Comparison of ENCODE assay signal across 21 cellular contexts in genomic region chr6:37362101-37362823, GRCh38. TPM values are rescaled to one million over a fixed set of nuclear protein-coding genes. Genes with fewer than 3 reads are reported as not detected.
DNase-seq lines count a peak whose midpoint lies in the region; ATAC-seq, FAIRE-seq and TF ChIP-seq lines count a peak whose summit lies in the region.
"Had no signal": no experiment of that assay in that cellular context is flagged by ENCODE, and none has a peak within 500 bp of the region (broad histone marks: within the 10 kb centered on the region; RNA-seq: fewer than 3 reads in every experiment).

No MANE protein-coding gene starts in this region.

- ATAC-seq in GM23338: no peak
- no peak for ATAC-seq in GM18498 (IDR thresholded peaks at IDR 0.05; ENCODE audit: unreplicated experiment)
- ATAC-seq: A549, GM12878, Panc1 had no signal

- H3K9me3 ChIP-seq in BE2C (no peaks in the 10 kb centered on the region), astrocyte (ENCODE audit: insufficient read depth, low read depth, low read length) (no peaks in the 10 kb centered on the region), ascending aorta (no peaks in the 10 kb centered on the region)
- H3K9me3 ChIP-seq: A549, SJCRH30 had no signal

- H3K4me3 Mint-ChIP-seq in GM23338 (no peak overlapping the region), astrocyte (ENCODE audit: unreplicated experiment) (no peak overlapping the region)
- H3K4me3 Mint-ChIP-seq: B cell had no signal

- no peak overlapping the region for H2AFZ ChIP-seq in GM23338
- H2AFZ ChIP-seq in astrocyte (ENCODE audit: low read depth, low read length): no peak overlapping the region
- H2AFZ ChIP-seq: GM23248 had no signal

- TF ChIP-seq CTCF in BE2C (IDR thresholded peaks at IDR 0.05; ENCODE audit: low read depth, low read length) (no peak), GM23338 (conservative IDR thresholded peaks at IDR 0.05; ENCODE audit: low read depth in 2 of 2) (no peak), astrocyte (IDR thresholded peaks at IDR 0.05; ENCODE audit: insufficient read depth, low read depth, low read length) (no peak), ascending aorta (IDR thresholded peaks at IDR 0.05) (no peak)

- H3K4me1 ChIP-seq in BE2C (peaks cover 38% of the 10 kb centered on the region), GM23338 (ENCODE audit: insufficient read depth) (peaks cover 11% of the 10 kb centered on the region), astrocyte (ENCODE audit: insufficient read depth, low read length) (no peaks in the 10 kb centered on the region), ascending aorta (peaks cover 0 to 6% of the 10 kb centered on the region in 2 donors)
- H3K4me1 ChIP-seq: SJCRH30 had no signal

- H3K36me3 Mint-ChIP-seq in GM23338 (ENCODE audit: low read depth): 0 out of 3 replicates have a peak, but pooled peaks cover 4% of the 10 kb centered on the region
- H3K36me3 Mint-ChIP-seq in astrocyte (ENCODE audit: low read depth, unreplicated experiment): peaks cover 4% of the 10 kb centered on the region

- H3K9me3 Mint-ChIP-seq in GM23338: no peaks in the 10 kb centered on the region
- H3K9me3 Mint-ChIP-seq in astrocyte (ENCODE audit: unreplicated experiment): no peaks in the 10 kb centered on the region

- no peak overlapping the region for H3K4me3 ChIP-seq in BE2C (ENCODE audit: low read depth, low read length)
- H3K4me3 ChIP-seq in GM23338: no peak overlapping the region
- H3K4me3 ChIP-seq in astrocyte (ENCODE audit: insufficient read depth, low read depth, low read length): no peak overlapping the region
- no peak overlapping the region for H3K4me3 ChIP-seq in H7 (ENCODE audit: insufficient read depth, low read depth, low read length)
- no peak overlapping the region for H3K4me3 ChIP-seq in ascending aorta
- H3K4me3 ChIP-seq: A549, GM12878, GM23248, SJCRH30 had no signal

- H3F3A ChIP-seq in GM23338 (replicated peaks; ENCODE audit: low read depth): no peaks in the 10 kb centered on the region

- peaks cover 54% of the 10 kb centered on the region for H3K79me2 ChIP-seq in GM23338 (replicated peaks; ENCODE audit: insufficient read depth)
- peaks cover 22% of the 10 kb centered on the region for H3K79me2 ChIP-seq in astrocyte (ENCODE audit: insufficient read depth, low read length)

- DNase-seq in BE2C: peak; percentile 43
- no peak for DNase-seq in GM23338 (ENCODE audit: low spot score)
- peak; percentile 86 for DNase-seq in NCI-H524 treated with DMSO at 0.1 percent for 48 hours (lab: John Stamatoyannopoulos, UW)
- no peak for DNase-seq in astrocyte (ENCODE audit: low read depth)
- DNase-seq in H7: no peak
- no peak for DNase-seq in ascending aorta (ENCODE audit: low spot score in 2 of 2)
- DNase-seq: DMS79; GM23248; HCEC 1CT; NCI-H1417; NCI-H1694 treated with DMSO at 0.1 percent for 48 hours; NCI-H2081 treated with DMSO at 0.1 percent for 48 hours; NCI-H446 treated with DMSO at 0.1 percent for 48 hours; NK-92 treated with Interleukin-12 subunit alpha and Interleukin-12 subunit beta, amount 100 ng/mL, for 24 hours; SJCRH30 had no signal

- H3K27me3 Mint-ChIP-seq in GM23338 (ENCODE audit: insufficient read depth, low read depth, poor library complexity): no peaks in the 10 kb centered on the region
- H3K27me3 Mint-ChIP-seq in astrocyte (ENCODE audit: low read depth, unreplicated experiment): no peaks in the 10 kb centered on the region
- H3K27me3 Mint-ChIP-seq: B cell had no signal

- H3K27me3 ChIP-seq in BE2C: no peaks in the 10 kb centered on the region
- H3K27me3 ChIP-seq in GM23338 (ENCODE audit: insufficient read depth): no peaks in the 10 kb centered on the region
- no peaks in the 10 kb centered on the region for H3K27me3 ChIP-seq in astrocyte (ENCODE audit: insufficient read depth, low read length)
- no peaks in the 10 kb centered on the region for H3K27me3 ChIP-seq in H7 (ENCODE audit: control insufficient read depth, insufficient read depth, low read length)
- no peaks in the 10 kb centered on the region for H3K27me3 ChIP-seq in ascending aorta
- H3K27me3 ChIP-seq: SJCRH30 had no signal

- H3K27ac ChIP-seq in GM23338 (ENCODE audit: low read depth) (peak overlapping the region; percentile 19; the same call in 1 of the 2 replicates), astrocyte (ENCODE audit: low read depth, low read length) (no peak overlapping the region), ascending aorta (no peak overlapping the region)
- H3K27ac ChIP-seq: A549, GM23248, KMS-11, SJCRH30 had no signal

- intact Hi-C loops in ascending aorta (cut with DNase I): no loop called here

- no peak overlapping the region for H3K4me2 ChIP-seq in GM23338
- no peak overlapping the region for H3K4me2 ChIP-seq in astrocyte (ENCODE audit: low read length)
- H3K4me2 ChIP-seq: A549, KMS-11 had no signal

- H3K4me1 Mint-ChIP-seq in GM23338 (peaks cover 7% of the 10 kb centered on the region; the same call in 2 of the 3 replicates), astrocyte (ENCODE audit: low read depth, unreplicated experiment) (peaks cover 6% of the 10 kb centered on the region)

- H3K9ac ChIP-seq in astrocyte (ENCODE audit: low read length): no peak overlapping the region
- H3K9ac ChIP-seq: GM23248, KMS-11 had no signal

- peaks cover 20% of the 10 kb centered on the region; the same call in 1 of the 2 replicates for H3K36me3 ChIP-seq in BE2C
- H3K36me3 ChIP-seq in GM23338 (ENCODE audit: insufficient read depth): no peaks in the 10 kb centered on the region; the same call in 1 of the 2 replicates
- H3K36me3 ChIP-seq in astrocyte (ENCODE audit: insufficient read depth, low read length): peaks cover 13% of the 10 kb centered on the region
- peaks cover 6% of the 10 kb centered on the region for H3K36me3 ChIP-seq in H7 (replicated peaks; ENCODE audit: control insufficient read depth, insufficient read depth, low read length)
- peaks cover 8 to 19% of the 10 kb centered on the region in 2 donors for H3K36me3 ChIP-seq in ascending aorta

- FAIRE-seq in astrocyte (lab: Jason Lieb, UNC): no peak
- FAIRE-seq: A549, GM12878 had no signal

- H3K9me2 ChIP-seq in GM23338 (ENCODE audit: insufficient read depth): no peaks in the 10 kb centered on the region

- H3K27ac Mint-ChIP-seq in GM23338 (no peak overlapping the region), astrocyte (ENCODE audit: unreplicated experiment) (peak overlapping the region; percentile 12)
- H3K27ac Mint-ChIP-seq: B cell had no signal

- peaks cover 31% of the 10 kb centered on the region for H4K20me1 ChIP-seq in GM23338 (replicated peaks; ENCODE audit: insufficient read depth)
- H4K20me1 ChIP-seq in astrocyte (ENCODE audit: insufficient read depth, low read length): peaks cover 47% of the 10 kb centered on the region

TF ChIP-seq in GM23338, 12 proteins besides CTCF, POLR2A, EP300 and RAD21 (continues in another document):
- TF ChIP-seq STAT1 (IDR thresholded peaks at IDR 0.05; ENCODE audit: unreplicated experiment) (no peak), ZNF114 (CRISPR knock-in tag; IDR thresholded peaks at IDR 0.05) (no peak), ZNF331 (CRISPR knock-in tag; IDR thresholded peaks at IDR 0.05; ENCODE audit: low read depth) (no peak)

RNA-seq across cellular contexts. Expression of gene RNF8, which starts 8.5 kb away (rescaled TPM):
- 18.4 TPM for polyA plus RNA-seq in BE2C (2012; ENCODE audit: insufficient read depth, insufficient read length, low read depth)
- 35.1 and 41.6 TPM in 2 replicates for total RNA-seq in GM23338 (2014; rRNA removed; shearing (Covaris generic))
- 48.9 and 55.2 TPM in 2 replicates for polyA plus RNA-seq in GM23338 (2016; fragmentation: Nextera tagmentation; extraction: Ambion mirVana)
- total RNA-seq in astrocyte: 22.4 and 25.1 TPM in 2 replicates
- 32.2 and 39.6 TPM in 2 replicates for total RNA-seq in H7 (2014; rRNA removed; shearing (Covaris generic))
- total RNA-seq in ascending aorta: 7.3 TPM

Comparison
In these comparisons a context has a peak if more than half of its experiments do, and no peak if none do; other contexts are left out.
1. DNase-seq: peak in BE2C (single experiment) and NCI-H524 treated with DMSO at 0.1 percent for 48 hours (single experiment); none in GM23338 (single experiment), astrocyte (single experiment), H7 (single experiment) and ascending aorta (0 of 2).